13 cellular contexts compared by ENCODE assay signal in genomic region chr19:5937550-5937949, GRCh38. TPM values are rescaled to one million over a fixed set of nuclear protein-coding genes. Genes with fewer than 3 reads are reported as not detected.
DNase-seq lines count a peak whose midpoint lies in the region; ATAC-seq and TF ChIP-seq lines count a peak whose summit lies in the region.
"Had no signal": no experiment of that assay in that cellular context is flagged by ENCODE, and none has a peak within 500 bp of the region (broad histone marks: within the 10 kb centered on the region; RNA-seq: fewer than 3 reads in every experiment).

No MANE protein-coding gene starts in this region.

- TF ChIP-seq CTCF in HEK293 (tag by site-specific recombination; IDR thresholded peaks at IDR 0.05) = no peak
- TF ChIP-seq CTCF in brain (conservative IDR thresholded peaks at IDR 0.05) = no peak
- TF ChIP-seq CTCF in osteocyte (IDR thresholded peaks at IDR 0.05) = no peak
- TF ChIP-seq CTCF in ovary (IDR thresholded peaks at IDR 0.05) = no peak

- no peak for TF ChIP-seq EP300 in ovary (IDR thresholded peaks at IDR 0.05)

- H3K27me3 Mint-ChIP-seq in brain (peaks cover 3% of the 10 kb centered on the region), osteocyte (ENCODE audit: unreplicated experiment) (no peaks in the 10 kb centered on the region)

- H3K4me3 Mint-ChIP-seq in brain (no peak overlapping the region), osteocyte (ENCODE audit: unreplicated experiment) (no peak overlapping the region)

- H3K36me3 ChIP-seq in BLaER1 treated with 17β-estradiol and CSF1 and Interleukin-3, amounts not matched to agents 10 nM and 100 nM = peaks cover 63 to 93% (median 82%) of the 10 kb centered on the region in 11 experiments
- H3K36me3 ChIP-seq in HEK293 (ENCODE audit: control insufficient read depth in 2 of 2, insufficient read depth in 1 of 2, low read length in 2 of 2) = peaks cover 0 to 66% of the 10 kb centered on the region in 2 experiments; a peak in 2 of 3 replicates
- no peaks in the 10 kb centered on the region for H3K36me3 ChIP-seq in ovary

- H3K9me3 Mint-ChIP-seq in brain = no peaks in the 10 kb centered on the region
- no peaks in the 10 kb centered on the region for H3K9me3 Mint-ChIP-seq in osteocyte (ENCODE audit: unreplicated experiment)

- DNase-seq in osteocyte (ENCODE audit: extremely low spot score, unreplicated experiment) = no peak
- no peak for DNase-seq in activated CD8-positive, alpha-beta memory T cell treated with anti-CD3 and anti-CD28 coated beads, Interleukin-2, amount 50 U/mL, for 4 hours
- DNase-seq in ovary = no peak
- DNase-seq: ACHN, H7, NCI-H1417 treated with DMSO at 0.1 percent for 48 hours, NCI-H524, Peyer's patch, SIG-M5 had no signal

- intact Hi-C loops in ovary (cut with DNase I) = no loop called here

- peak overlapping the region in 9 of 11 experiments; percentile 11 to 74 (median 38); a peak in 15 of 22 replicates for H3K9ac ChIP-seq in BLaER1 treated with 17β-estradiol and CSF1 and Interleukin-3, amounts not matched to agents 10 nM and 100 nM

- peak overlapping the region in 6 of 11 experiments; percentile 21 to 65 (median 44); a peak in 9 of 22 replicates for H3K27ac ChIP-seq in BLaER1 treated with 17β-estradiol and CSF1 and Interleukin-3, amounts not matched to agents 10 nM and 100 nM
- no peak overlapping the region for H3K27ac ChIP-seq in HEK293 (ENCODE audit: extremely low read depth, low read depth, low read length)
- H3K27ac ChIP-seq in ovary = no peak overlapping the region
- H3K27ac ChIP-seq: Peyer's patch had no signal

- H3K36me3 Mint-ChIP-seq in brain = peaks cover 55% of the 10 kb centered on the region
- H3K36me3 Mint-ChIP-seq in osteocyte (ENCODE audit: unreplicated experiment) = peaks cover 15% of the 10 kb centered on the region

- no peak overlapping the region; a peak in 1 of 20 replicates for H3K4me3 ChIP-seq in BLaER1 treated with 17β-estradiol and CSF1 and Interleukin-3, amounts not matched to agents 10 nM and 100 nM
- H3K4me3 ChIP-seq in HEK293 (ENCODE audit: low read depth, low read length) = no peak overlapping the region
- H3K4me3 ChIP-seq in ovary = no peak overlapping the region
- H3K4me3 ChIP-seq: Peyer's patch had no signal

- H3K4me1 ChIP-seq in BLaER1 treated with 17β-estradiol and CSF1 and Interleukin-3, amounts not matched to agents 10 nM and 100 nM = peaks cover 15 to 60% (median 58%) of the 10 kb centered on the region in 10 experiments
- peaks cover 4% of the 10 kb centered on the region; the same call in 1 of the 2 replicates for H3K4me1 ChIP-seq in HEK293 (ENCODE audit: control insufficient read depth, insufficient read depth, low read length)
- peaks cover 11% of the 10 kb centered on the region for H3K4me1 ChIP-seq in ovary (ENCODE audit: insufficient read depth)

- CTCF ChIA-PET in HEK293 (lab: Yijun Ruan, JAX) = interaction anchor here (0.6 to 1.3 kb wide), 4 partner anchors 30 to 147 kb away, joined by 3 to 7 read pairs (median 4); no protein-coding TSS in a partner anchor

- WGBS in ovary, 3 donors = 84 to 86% (median 85%) methylated on average over 10 of the region's 10 CpGs

- TF ChIP-seq POLR2A in ovary (IDR thresholded peaks at IDR 0.05) = no peak

- POLR2A ChIA-PET in HEK293 (lab: Yijun Ruan, JAX) = no interaction called here

- no peak for ATAC-seq in HG03521 (IDR thresholded peaks at IDR 0.05; ENCODE audit: unreplicated experiment)

- H3K27me3 ChIP-seq in BLaER1 treated with 17β-estradiol and CSF1 and Interleukin-3, amounts not matched to agents 10 nM and 100 nM = no peaks in the 10 kb centered on the region
- H3K27me3 ChIP-seq in ovary = no peaks in the 10 kb centered on the region
- H3K27me3 ChIP-seq: Peyer's patch had no signal

- H3K4me1 Mint-ChIP-seq in brain (peaks cover 38% of the 10 kb centered on the region), osteocyte (ENCODE audit: unreplicated experiment) (peaks cover 34% of the 10 kb centered on the region)

- peak overlapping the region; percentile 2 to 93 (median 73); a peak in 20 of 22 replicates for H3K4me2 ChIP-seq in BLaER1 treated with 17β-estradiol and CSF1 and Interleukin-3, amounts not matched to agents 10 nM and 100 nM

- H3K9me3 ChIP-seq in BLaER1 treated with 17β-estradiol and CSF1 and Interleukin-3, amounts not matched to agents 10 nM and 100 nM (replicated peaks in 1 of 11) = no peaks in the 10 kb centered on the region
- H3K9me3 ChIP-seq in HEK293 (ENCODE audit: control insufficient read depth, insufficient read depth, low read depth, low read length) (no peaks in the 10 kb centered on the region), ovary (no peaks in the 10 kb centered on the region)
- H3K9me3 ChIP-seq: Peyer's patch had no signal

- H3K27ac Mint-ChIP-seq in brain (peak overlapping the region in 3 of 5 experiments; percentile 40 to 68 (median 62)), osteocyte (ENCODE audit: unreplicated experiment) (peak overlapping the region; percentile 96)

- peaks cover 83 to 100% (median 99%) of the 10 kb centered on the region in 11 experiments; a peak in 21 of 22 replicates for H4K20me1 ChIP-seq in BLaER1 treated with 17β-estradiol and CSF1 and Interleukin-3, amounts not matched to agents 10 nM and 100 nM

TF ChIP-seq in HEK293, 187 proteins besides CTCF, POLR2A, EP300 and RAD21:
- no peak for TF ChIP-seq OVOL3 (tag by site-specific recombination; IDR thresholded peaks at IDR 0.05)
- no peak for TF ChIP-seq ZNF239 (tag by site-specific recombination; IDR thresholded peaks at IDR 0.05)
- no peak for TF ChIP-seq ZNF37A (tag by site-specific recombination; IDR thresholded peaks at IDR 0.05)
- 0 out of 2 replicates have a peak, but pooled peaks have one; percentile 10 for TF ChIP-seq ZNF600 (tag by site-specific recombination; IDR thresholded peaks at IDR 0.05)
- no peak for TF ChIP-seq ZNF501 (tag by site-specific recombination; IDR thresholded peaks at IDR 0.05)

RNA-seq across cellular contexts. Expression of gene CAPS, which starts 23.5 kb away (rescaled TPM):
- polyA plus RNA-seq in brain (ENCODE audit: insufficient read depth, low read depth, low replicate concordance) (43.6 TPM), ovary (10 to 100 TPM in 1 of 2 donors, 1 to 10 TPM in 1; 1.7 to 12.4 TPM)
- total RNA-seq in osteocyte (14.4 and 15.6 TPM in 2 replicates), ovary (100 to 1,000 TPM in 1 of 7 donors, 10 to 100 TPM in 5, 1 to 10 TPM in 1; 7.0 to 313 (median 35.8) TPM)

RNA-seq across cellular contexts. Expression of gene VMAC, which starts 32.9 kb away (rescaled TPM):
- polyA plus RNA-seq in brain (ENCODE audit: insufficient read depth, low read depth, low replicate concordance) (4.6 TPM), ovary (1 to 10 TPM; 3.4 to 6.4 TPM)
- total RNA-seq in osteocyte (10.0 and 10.7 TPM in 2 replicates), ovary (1 to 10 TPM; 5.0 to 8.5 (median 7.0) TPM)

RNA-seq across cellular contexts. Expression of gene NDUFA11, which starts 34.0 kb away (rescaled TPM):
- 691 TPM for polyA plus RNA-seq in brain (ENCODE audit: insufficient read depth, low read depth, low replicate concordance)
- 253 and 259 TPM in 2 replicates for total RNA-seq in osteocyte
- 100 to 1,000 TPM; 169 to 352 (median 203) TPM for total RNA-seq in ovary
- polyA plus RNA-seq in ovary = 100 to 1,000 TPM in 1 of 2 donors, 1 to 10 TPM in 1; 3.9 to 315 TPM

RNA-seq across cellular contexts. Expression of gene RANBP3, which starts 40.4 kb away (rescaled TPM):
- polyA plus RNA-seq in brain (ENCODE audit: insufficient read depth, low read depth, low replicate concordance) = 183 TPM
- total RNA-seq in osteocyte = 74.9 and 81.9 TPM in 2 replicates
- total RNA-seq in ovary = 10 to 100 TPM; 56.2 to 88.4 (median 67.9) TPM
- polyA plus RNA-seq in ovary = 10 to 100 TPM; 54.0 to 72.9 TPM

Comparison
In these comparisons a context has a peak if more than half of its experiments do, and no peak if none do; other contexts are left out.
1. H3K27ac ChIP-seq: peak in BLaER1 treated with 17β-estradiol and CSF1 and Interleukin-3, amounts not matched to agents 10 nM and 100 nM (6 of 11); none in HEK293 (single experiment) and ovary (0 of 2).